Comparison of ENCODE assay signal across 22 cellular contexts in the genomic region with DNA sequence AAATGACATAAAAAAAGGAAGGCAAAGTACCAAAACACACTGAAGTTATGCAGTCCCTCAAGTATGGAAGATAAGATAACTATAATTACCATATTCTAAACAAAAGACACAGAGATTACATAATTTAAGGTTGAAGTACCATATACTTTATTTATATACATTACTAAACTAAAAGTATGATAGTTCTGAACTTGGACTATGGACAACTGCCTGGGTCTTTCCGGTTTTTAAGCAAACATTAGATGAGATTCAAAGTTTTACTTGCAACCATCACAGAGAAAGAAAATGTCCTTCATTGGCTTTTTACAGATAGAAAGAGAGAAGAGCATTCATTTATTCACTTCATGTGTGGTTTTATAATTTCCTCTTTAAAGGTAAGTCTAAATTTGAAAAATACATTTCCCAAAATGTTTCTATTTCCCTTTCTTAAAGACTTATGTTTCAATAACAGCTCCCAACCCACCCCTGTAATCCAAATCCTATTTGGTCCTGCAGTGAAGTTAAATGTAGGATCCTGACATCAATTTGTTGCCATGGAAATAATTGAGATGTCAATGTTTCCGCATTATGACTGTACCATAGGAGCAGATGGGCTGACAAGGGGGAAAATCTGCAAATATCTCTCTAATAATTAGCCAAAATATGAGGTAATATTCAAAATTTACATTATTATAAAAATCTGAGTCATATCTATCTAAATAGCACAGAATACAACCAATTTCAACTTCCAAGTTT.
"Had no signal": no experiment of that assay in that cellular context is flagged by ENCODE, and none has a peak within 500 bp of the region (broad histone marks: within the 10 kb centered on the region; RNA-seq: fewer than 3 reads in every experiment).

No MANE protein-coding gene starts in this region.

- H3K9me3 ChIP-seq: neutrophil, ovary, prostate gland, thoracic aorta, vagina had no signal

- H3K27me3 ChIP-seq: brain microvascular endothelial cell, neutrophil, ovary, vagina had no signal

- ATAC-seq: activated naive CD4-positive, alpha-beta T cell treated with anti-CD3 and anti-CD28 coated beads, Interleukin-2, amount 50 U/mL, for 72 hours; activated T-helper 17 cell treated with anti-CD3 and anti-CD28 coated beads, Interleukin-2, amount 50 U/mL, for 72 hours; left ventricle myocardium superior; natural killer cell treated with Interleukin-12 subunit alpha and Interleukin-12 subunit beta and Interleukin-15 and Interleukin-18, amount 100 ng/mL, for 72 hours had no signal

- H3K36me3 ChIP-seq: brain microvascular endothelial cell, neutrophil, ovary, prostate gland, thoracic aorta, vagina had no signal

- H3K4me1 ChIP-seq: prostate gland had no signal

- DNase-seq: activated CD4-positive, alpha-beta T cell treated with anti-CD3 and anti-CD28 coated beads, Interleukin-2, amount 50 U/mL, for 4 hours; activated CD8-positive, alpha-beta memory T cell treated with anti-CD3 and anti-CD28 coated beads for 24 hours; activated CD8-positive, alpha-beta memory T cell treated with anti-CD3 and anti-CD28 coated beads, Interleukin-2, amount 50 U/mL, for 4 hours; activated T-cell treated with anti-CD3 and anti-CD28 coated beads, Interleukin-2, amount 50 U/mL, for 24 hours; aorta; brain microvascular endothelial cell; caudate nucleus; effector CD8-positive, alpha-beta T cell; erythroblast; foreskin fibroblast; left ventricle myocardium superior; midbrain; ovary; stimulated activated CD4-positive, alpha-beta T cell treated with anti-CD3 and anti-CD28 coated beads, Interleukin-4, amount 100 ng/mL, for 24 hours; stimulated activated naive CD4-positive, alpha-beta T cell treated with Interleukin-2 at 50 U/mL for 16 hours had no signal

- H3K27ac ChIP-seq: brain microvascular endothelial cell, neutrophil, ovary, prostate gland, thoracic aorta, vagina had no signal

- H3K4me3 ChIP-seq: ovary, prostate gland, thoracic aorta, vagina had no signal
